Comparison of ENCODE assay signal across 1 cellular context in the genomic region with DNA sequence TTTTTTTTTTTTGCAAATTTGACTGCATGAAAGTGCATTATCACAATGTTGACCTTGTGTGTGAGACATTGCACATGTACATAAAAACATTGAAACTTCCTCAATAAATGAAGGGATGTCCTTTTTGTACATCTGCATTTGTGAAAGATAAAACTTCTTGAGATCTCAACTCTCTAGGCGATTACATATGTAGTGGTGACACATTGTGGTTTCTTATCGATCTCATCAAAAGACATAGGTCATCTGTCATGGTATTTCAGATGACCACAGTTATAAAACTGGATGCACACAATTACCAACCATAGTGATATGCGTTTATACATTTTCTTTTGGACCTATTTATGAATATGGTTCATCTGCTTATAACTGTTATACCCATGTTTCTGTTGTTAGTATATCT.
A peak's percentile ranks its signal among the peaks of the same experiment; 100 is the strongest.
TF ChIP-seq lines count a peak whose summit lies in the region.

No MANE protein-coding gene starts in this region.

TF ChIP-seq in K562, 482 proteins besides CTCF, POLR2A, EP300 and RAD21:
- TF ChIP-seq UBTF (IDR thresholded peaks at IDR 0.05; ENCODE audit: borderline replicate concordance in 1 of 2, low read depth in 2 of 2, low read length in 2 of 2) (no peak), BRD4 (IDR thresholded peaks at IDR 0.05) (no peak), LARP7 (IDR thresholded peaks at IDR 0.05) (no peak), ZNF584 (CRISPR knock-in tag; IDR thresholded peaks at IDR 0.05; ENCODE audit: low read depth) (no peak), ETV5 (CRISPR knock-in tag; IDR thresholded peaks at IDR 0.05; ENCODE audit: low read depth) (no peak), ZNF3 (CRISPR knock-in tag; IDR thresholded peaks at IDR 0.05) (no peak), ESRRA (IDR thresholded peaks at IDR 0.05; ENCODE audit: borderline replicate concordance, low read depth) (peak; percentile 17; the same call in 1 of the 2 replicates), ZNF583 (CRISPR knock-in tag; IDR thresholded peaks at IDR 0.05) (no peak), MCM5 (IDR thresholded peaks at IDR 0.05; ENCODE audit: low read depth) (no peak), GABPB2 (CRISPR knock-in tag; conservative IDR thresholded peaks at IDR 0.05) (no peak), NFE2 (IDR thresholded peaks at IDR 0.05; ENCODE audit: low read depth) (no peak), FOSL1 (tag; conservative IDR thresholded peaks at IDR 0.05) (peak; percentile 64), MEIS2 (IDR thresholded peaks at IDR 0.05; ENCODE audit: partially characterized antibody) (peak; percentile 54), RBFOX2 (IDR thresholded peaks at IDR 0.05; ENCODE audit: low read depth, low read length) (no peak)
- TF ChIP-seq, protein P1, sequence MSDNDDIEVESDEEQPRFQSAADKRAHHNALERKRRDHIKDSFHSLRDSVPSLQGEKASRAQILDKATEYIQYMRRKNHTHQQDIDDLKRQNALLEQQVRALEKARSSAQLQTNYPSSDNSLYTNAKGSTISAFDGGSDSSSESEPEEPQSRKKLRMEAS (CRISPR knock-in tag; IDR thresholded peaks at IDR 0.05): no peak
- TF ChIP-seq, protein P2, sequence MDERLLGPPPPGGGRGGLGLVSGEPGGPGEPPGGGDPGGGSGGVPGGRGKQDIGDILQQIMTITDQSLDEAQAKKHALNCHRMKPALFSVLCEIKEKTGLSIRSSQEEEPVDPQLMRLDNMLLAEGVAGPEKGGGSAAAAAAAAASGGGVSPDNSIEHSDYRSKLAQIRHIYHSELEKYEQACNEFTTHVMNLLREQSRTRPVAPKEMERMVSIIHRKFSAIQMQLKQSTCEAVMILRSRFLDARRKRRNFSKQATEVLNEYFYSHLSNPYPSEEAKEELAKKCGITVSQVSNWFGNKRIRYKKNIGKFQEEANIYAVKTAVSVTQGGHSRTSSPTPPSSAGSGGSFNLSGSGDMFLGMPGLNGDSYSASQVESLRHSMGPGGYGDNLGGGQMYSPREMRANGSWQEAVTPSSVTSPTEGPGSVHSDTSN (CRISPR knock-in tag; IDR thresholded peaks at IDR 0.05; ENCODE audit: low read depth): no peak
- TF ChIP-seq, protein P2 (tag; conservative IDR thresholded peaks at IDR 0.05; ENCODE audit: low read depth): peak; percentile 55
TF ChIP-seq in K562: peak in this region for 4.
